ENCODE assay signal across 1 cellular context in the genomic region with DNA sequence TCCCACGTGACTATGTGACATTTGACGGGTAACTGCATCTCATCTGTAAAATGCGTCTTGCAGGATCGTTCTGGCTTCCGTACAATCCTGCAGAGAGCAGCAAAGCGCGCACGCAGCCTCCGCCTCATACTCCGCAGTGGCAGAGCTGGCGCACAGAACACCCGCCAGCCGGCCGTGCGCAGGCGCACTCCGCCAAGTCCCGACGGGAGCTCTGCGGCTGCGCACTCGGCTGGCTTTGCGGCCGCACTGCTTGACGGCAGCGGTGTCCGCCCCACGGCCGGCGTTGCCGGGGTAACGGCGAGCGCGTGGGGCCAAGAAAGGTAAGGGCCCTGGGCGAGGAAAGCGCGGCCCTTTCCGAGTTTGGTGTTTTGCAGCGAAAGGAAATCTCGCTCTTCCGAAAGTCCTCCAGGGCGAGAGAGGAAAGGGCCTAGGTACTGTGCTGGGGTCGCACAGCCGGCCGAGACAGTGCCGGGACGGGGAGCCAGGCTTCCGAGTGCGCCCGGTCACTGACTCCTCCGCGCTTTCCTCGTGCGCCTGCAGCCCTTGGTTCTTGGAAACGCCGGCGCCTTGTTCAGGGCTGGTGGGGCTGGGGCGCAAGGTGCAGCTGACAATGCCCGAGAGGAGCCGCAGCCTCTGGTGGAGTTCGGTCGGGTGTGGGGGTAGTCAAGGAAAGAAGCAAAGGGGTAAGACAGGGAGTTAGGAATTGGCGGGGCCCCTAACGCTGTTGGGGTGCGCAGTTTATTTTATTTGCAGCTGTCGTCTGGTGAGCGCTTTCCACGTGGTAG.
TF ChIP-seq lines count a peak whose summit lies in the region.

A gene (plus strand): TSS at position 283 of the 785 bp plus-strand sequence. CDS start 5,321 bp downstream, outside the sequence.

TF ChIP-seq in HepG2, 621 proteins besides CTCF, POLR2A, EP300 and RAD21 (continued from another document and continues in another):
- TF ChIP-seq, protein P1, sequence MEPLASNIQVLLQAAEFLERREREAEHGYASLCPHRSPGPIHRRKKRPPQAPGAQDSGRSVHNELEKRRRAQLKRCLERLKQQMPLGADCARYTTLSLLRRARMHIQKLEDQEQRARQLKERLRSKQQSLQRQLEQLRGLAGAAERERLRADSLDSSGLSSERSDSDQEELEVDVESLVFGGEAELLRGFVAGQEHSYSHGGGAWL (CRISPR knock-in tag; IDR thresholded peaks at IDR 0.05) = peak; percentile 94
- peak; percentile 94 for TF ChIP-seq MYC (CRISPR knock-in tag; IDR thresholded peaks at IDR 0.05; ENCODE audit: borderline replicate concordance)
- TF ChIP-seq IKZF4 (CRISPR knock-in tag; IDR thresholded peaks at IDR 0.05; ENCODE audit: borderline replicate concordance, low read depth, not compliant biosample characterization) = no peak
- TF ChIP-seq, protein P2, sequence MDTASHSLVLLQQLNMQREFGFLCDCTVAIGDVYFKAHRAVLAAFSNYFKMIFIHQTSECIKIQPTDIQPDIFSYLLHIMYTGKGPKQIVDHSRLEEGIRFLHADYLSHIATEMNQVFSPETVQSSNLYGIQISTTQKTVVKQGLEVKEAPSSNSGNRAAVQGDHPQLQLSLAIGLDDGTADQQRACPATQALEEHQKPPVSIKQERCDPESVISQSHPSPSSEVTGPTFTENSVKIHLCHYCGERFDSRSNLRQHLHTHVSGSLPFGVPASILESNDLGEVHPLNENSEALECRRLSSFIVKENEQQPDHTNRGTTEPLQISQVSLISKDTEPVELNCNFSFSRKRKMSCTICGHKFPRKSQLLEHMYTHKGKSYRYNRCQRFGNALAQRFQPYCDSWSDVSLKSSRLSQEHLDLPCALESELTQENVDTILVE (CRISPR knock-in tag; IDR thresholded peaks at IDR 0.05) = peak; percentile 47; the same call in 1 of the 2 replicates
- 0 out of 2 replicates have a peak, but pooled peaks have one; percentile 6 for TF ChIP-seq ZNF746 (CRISPR knock-in tag; IDR thresholded peaks at IDR 0.05)
- peak; percentile 62 for TF ChIP-seq PITX1 (CRISPR knock-in tag; IDR thresholded peaks at IDR 0.05)
- no peak for TF ChIP-seq RORA (CRISPR knock-in tag; IDR thresholded peaks at IDR 0.05)
- TF ChIP-seq, protein P3, sequence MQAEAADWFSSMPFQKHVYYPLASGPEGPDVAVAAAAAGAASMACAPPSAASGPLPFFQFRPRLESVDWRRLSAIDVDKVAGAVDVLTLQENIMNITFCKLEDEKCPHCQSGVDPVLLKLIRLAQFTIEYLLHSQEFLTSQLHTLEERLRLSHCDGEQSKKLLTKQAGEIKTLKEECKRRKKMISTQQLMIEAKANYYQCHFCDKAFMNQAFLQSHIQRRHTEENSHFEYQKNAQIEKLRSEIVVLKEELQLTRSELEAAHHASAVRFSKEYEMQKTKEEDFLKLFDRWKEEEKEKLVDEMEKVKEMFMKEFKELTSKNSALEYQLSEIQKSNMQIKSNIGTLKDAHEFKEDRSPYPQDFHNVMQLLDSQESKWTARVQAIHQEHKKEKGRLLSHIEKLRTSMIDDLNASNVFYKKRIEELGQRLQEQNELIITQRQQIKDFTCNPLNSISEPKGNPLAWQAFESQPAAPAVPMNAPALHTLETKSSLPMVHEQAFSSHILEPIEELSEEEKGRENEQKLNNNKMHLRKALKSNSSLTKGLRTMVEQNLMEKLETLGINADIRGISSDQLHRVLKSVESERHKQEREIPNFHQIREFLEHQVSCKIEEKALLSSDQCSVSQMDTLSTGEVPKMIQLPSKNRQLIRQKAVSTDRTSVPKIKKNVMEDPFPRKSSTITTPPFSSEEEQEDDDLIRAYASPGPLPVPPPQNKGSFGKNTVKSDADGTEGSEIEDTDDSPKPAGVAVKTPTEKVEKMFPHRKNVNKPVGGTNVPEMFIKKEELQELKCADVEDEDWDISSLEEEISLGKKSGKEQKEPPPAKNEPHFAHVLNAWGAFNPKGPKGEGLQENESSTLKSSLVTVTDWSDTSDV (CRISPR knock-in tag; IDR thresholded peaks at IDR 0.05) = no peak
- TF ChIP-seq FOXA3 (CRISPR knock-in tag; IDR thresholded peaks at IDR 0.05) = no peak
- TF ChIP-seq, protein P4, sequence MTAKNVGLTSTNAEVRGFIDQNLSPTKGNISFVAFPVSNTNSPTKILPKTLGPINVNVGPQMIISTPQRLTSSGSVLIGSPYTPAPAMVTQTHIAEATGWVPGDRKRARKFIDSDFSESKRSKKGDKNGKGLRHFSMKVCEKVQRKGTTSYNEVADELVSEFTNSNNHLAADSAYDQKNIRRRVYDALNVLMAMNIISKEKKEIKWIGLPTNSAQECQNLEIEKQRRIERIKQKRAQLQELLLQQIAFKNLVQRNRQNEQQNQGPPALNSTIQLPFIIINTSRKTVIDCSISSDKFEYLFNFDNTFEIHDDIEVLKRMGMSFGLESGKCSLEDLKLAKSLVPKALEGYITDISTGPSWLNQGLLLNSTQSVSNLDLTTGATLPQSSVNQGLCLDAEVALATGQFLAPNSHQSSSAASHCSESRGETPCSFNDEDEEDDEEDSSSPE (CRISPR knock-in tag; IDR thresholded peaks at IDR 0.05) = 0 out of 2 replicates have a peak, but pooled peaks have one; percentile 71
- no peak for TF ChIP-seq ZNF720 (CRISPR knock-in tag; IDR thresholded peaks at IDR 0.05)
- TF ChIP-seq, protein P5, sequence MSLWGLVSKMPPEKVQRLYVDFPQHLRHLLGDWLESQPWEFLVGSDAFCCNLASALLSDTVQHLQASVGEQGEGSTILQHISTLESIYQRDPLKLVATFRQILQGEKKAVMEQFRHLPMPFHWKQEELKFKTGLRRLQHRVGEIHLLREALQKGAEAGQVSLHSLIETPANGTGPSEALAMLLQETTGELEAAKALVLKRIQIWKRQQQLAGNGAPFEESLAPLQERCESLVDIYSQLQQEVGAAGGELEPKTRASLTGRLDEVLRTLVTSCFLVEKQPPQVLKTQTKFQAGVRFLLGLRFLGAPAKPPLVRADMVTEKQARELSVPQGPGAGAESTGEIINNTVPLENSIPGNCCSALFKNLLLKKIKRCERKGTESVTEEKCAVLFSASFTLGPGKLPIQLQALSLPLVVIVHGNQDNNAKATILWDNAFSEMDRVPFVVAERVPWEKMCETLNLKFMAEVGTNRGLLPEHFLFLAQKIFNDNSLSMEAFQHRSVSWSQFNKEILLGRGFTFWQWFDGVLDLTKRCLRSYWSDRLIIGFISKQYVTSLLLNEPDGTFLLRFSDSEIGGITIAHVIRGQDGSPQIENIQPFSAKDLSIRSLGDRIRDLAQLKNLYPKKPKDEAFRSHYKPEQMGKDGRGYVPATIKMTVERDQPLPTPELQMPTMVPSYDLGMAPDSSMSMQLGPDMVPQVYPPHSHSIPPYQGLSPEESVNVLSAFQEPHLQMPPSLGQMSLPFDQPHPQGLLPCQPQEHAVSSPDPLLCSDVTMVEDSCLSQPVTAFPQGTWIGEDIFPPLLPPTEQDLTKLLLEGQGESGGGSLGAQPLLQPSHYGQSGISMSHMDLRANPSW (CRISPR knock-in tag; IDR thresholded peaks at IDR 0.05; ENCODE audit: borderline replicate concordance) = peak; percentile 24; the same call in 1 of the 2 replicates
- 0 out of 2 replicates have a peak, but pooled peaks have one; percentile 33 for TF ChIP-seq ZNF552 (CRISPR knock-in tag; IDR thresholded peaks at IDR 0.05; ENCODE audit: borderline replicate concordance)
- TF ChIP-seq, protein P6, sequence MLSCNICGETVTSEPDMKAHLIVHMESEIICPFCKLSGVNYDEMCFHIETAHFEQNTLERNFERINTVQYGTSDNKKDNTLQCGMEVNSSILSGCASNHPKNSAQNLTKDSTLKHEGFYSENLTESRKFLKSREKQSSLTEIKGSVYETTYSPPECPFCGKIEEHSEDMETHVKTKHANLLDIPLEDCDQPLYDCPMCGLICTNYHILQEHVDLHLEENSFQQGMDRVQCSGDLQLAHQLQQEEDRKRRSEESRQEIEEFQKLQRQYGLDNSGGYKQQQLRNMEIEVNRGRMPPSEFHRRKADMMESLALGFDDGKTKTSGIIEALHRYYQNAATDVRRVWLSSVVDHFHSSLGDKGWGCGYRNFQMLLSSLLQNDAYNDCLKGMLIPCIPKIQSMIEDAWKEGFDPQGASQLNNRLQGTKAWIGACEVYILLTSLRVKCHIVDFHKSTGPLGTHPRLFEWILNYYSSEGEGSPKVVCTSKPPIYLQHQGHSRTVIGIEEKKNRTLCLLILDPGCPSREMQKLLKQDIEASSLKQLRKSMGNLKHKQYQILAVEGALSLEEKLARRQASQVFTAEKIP (CRISPR knock-in tag; IDR thresholded peaks at IDR 0.05; ENCODE audit: borderline replicate concordance) = no peak
- peak; percentile 74; the same call in 1 of the 2 replicates for TF ChIP-seq ARHGAP35 (CRISPR knock-in tag; IDR thresholded peaks at IDR 0.05; ENCODE audit: borderline replicate concordance)
- no peak for TF ChIP-seq ZBTB21 (CRISPR knock-in tag; IDR thresholded peaks at IDR 0.05)
- TF ChIP-seq CHD4 (IDR thresholded peaks at IDR 0.05; ENCODE audit: borderline replicate concordance, low read length) = no peak
- TF ChIP-seq RARG (CRISPR knock-in tag; IDR thresholded peaks at IDR 0.05; ENCODE audit: low read depth) = no peak
- TF ChIP-seq MTF2 (CRISPR knock-in tag; IDR thresholded peaks at IDR 0.05; ENCODE audit: borderline replicate concordance) = peak; percentile 26; the same call in 1 of the 2 replicates
- TF ChIP-seq, protein P7, sequence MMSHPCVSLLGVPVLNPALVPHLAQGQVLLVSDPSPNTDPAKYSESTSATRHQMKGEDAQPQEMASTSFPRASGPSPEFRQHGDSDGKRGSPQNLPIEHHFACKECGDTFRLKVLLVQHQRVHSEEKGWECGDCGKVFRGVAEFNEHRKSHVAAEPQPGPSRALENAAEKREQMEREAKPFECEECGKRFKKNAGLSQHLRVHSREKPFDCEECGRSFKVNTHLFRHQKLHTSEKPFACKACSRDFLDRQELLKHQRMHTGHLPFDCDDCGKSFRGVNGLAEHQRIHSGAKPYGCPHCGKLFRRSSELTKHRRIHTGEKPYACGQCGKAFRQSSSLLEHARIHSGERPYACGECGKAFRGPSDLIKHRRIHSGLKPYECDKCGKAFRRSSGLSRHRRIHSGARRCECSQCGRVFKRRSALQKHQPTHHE (CRISPR knock-in tag; IDR thresholded peaks at IDR 0.05; ENCODE audit: borderline replicate concordance) = 0 out of 2 replicates have a peak, but pooled peaks have one; percentile 20
- TF ChIP-seq, protein P8, sequence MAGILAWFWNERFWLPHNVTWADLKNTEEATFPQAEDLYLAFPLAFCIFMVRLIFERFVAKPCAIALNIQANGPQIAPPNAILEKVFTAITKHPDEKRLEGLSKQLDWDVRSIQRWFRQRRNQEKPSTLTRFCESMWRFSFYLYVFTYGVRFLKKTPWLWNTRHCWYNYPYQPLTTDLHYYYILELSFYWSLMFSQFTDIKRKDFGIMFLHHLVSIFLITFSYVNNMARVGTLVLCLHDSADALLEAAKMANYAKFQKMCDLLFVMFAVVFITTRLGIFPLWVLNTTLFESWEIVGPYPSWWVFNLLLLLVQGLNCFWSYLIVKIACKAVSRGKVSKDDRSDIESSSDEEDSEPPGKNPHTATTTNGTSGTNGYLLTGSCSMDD (CRISPR knock-in tag; IDR thresholded peaks at IDR 0.05) = no peak
- TF ChIP-seq HOXD1 (CRISPR knock-in tag; IDR thresholded peaks at IDR 0.05) = no peak
- TF ChIP-seq, protein P9, sequence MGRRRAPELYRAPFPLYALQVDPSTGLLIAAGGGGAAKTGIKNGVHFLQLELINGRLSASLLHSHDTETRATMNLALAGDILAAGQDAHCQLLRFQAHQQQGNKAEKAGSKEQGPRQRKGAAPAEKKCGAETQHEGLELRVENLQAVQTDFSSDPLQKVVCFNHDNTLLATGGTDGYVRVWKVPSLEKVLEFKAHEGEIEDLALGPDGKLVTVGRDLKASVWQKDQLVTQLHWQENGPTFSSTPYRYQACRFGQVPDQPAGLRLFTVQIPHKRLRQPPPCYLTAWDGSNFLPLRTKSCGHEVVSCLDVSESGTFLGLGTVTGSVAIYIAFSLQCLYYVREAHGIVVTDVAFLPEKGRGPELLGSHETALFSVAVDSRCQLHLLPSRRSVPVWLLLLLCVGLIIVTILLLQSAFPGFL (CRISPR knock-in tag; IDR thresholded peaks at IDR 0.05) = no peak
- no peak for TF ChIP-seq ZSCAN22 (CRISPR knock-in tag; IDR thresholded peaks at IDR 0.05)
- TF ChIP-seq HNRNPUL1 (IDR thresholded peaks at IDR 0.05; ENCODE audit: low read depth, low read length) = no peak
- TF ChIP-seq, protein P10, sequence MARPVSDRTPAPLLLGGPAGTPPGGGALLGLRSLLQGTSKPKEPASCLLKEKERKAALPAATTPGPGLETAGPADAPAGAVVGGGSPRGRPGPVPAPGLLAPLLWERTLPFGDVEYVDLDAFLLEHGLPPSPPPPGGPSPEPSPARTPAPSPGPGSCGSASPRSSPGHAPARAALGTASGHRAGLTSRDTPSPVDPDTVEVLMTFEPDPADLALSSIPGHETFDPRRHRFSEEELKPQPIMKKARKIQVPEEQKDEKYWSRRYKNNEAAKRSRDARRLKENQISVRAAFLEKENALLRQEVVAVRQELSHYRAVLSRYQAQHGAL (CRISPR knock-in tag; IDR thresholded peaks at IDR 0.05; ENCODE audit: not compliant biosample characterization) = no peak
- no peak; the same call in 1 of the 2 replicates for TF ChIP-seq ZBTB3 (CRISPR knock-in tag; IDR thresholded peaks at IDR 0.05; ENCODE audit: borderline replicate concordance, low read depth)
- TF ChIP-seq, protein P11, sequence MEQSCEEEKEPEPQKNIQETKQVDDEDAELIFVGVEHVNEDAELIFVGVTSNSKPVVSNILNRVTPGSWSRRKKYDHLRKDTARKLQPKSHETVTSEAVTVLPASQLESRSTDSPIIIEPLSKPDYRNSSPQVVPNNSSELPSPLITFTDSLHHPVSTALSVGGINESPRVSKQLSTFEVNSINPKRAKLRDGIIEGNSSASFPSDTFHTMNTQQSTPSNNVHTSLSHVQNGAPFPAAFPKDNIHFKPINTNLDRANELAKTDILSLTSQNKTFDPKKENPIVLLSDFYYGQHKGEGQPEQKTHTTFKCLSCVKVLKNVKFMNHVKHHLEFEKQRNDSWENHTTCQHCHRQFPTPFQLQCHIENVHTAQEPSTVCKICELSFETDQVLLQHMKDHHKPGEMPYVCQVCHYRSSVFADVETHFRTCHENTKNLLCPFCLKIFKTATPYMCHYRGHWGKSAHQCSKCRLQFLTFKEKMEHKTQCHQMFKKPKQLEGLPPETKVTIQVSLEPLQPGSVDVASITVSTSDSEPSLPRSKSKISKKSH (CRISPR knock-in tag; IDR thresholded peaks at IDR 0.05; ENCODE audit: borderline replicate concordance) = peak; percentile 39; the same call in 1 of the 2 replicates
- TF ChIP-seq FLYWCH1 (CRISPR knock-in tag; IDR thresholded peaks at IDR 0.05) = no peak
- TF ChIP-seq ZFY (CRISPR knock-in tag; IDR thresholded peaks at IDR 0.05) = peak; percentile 95
- TF ChIP-seq MZF1 (CRISPR knock-in tag; IDR thresholded peaks at IDR 0.05; ENCODE audit: borderline replicate concordance) = no peak
- TF ChIP-seq MAFG (CRISPR knock-in tag; IDR thresholded peaks at IDR 0.05) = no peak
- peak; percentile 71; the same call in 1 of the 2 replicates for TF ChIP-seq U2AF2 (IDR thresholded peaks at IDR 0.05; ENCODE audit: low read depth, low read length)
